ENCODE assay signal across 8 cellular contexts in genomic region chr12:56338643-56339422, GRCh38.
A peak's percentile ranks its signal among the peaks of the same experiment; 100 is the strongest.
DNase-seq lines count a peak whose midpoint lies in the region; ATAC-seq lines count a peak whose summit lies in the region.

TSS of gene IL23A (plus strand) at chr12:56338884. CDS start at chr12:56339045, 161 bp downstream.

- H3K9me3 Mint-ChIP-seq in activated naive CD8-positive, alpha-beta T cell treated with anti-CD3 and anti-CD28 coated beads, Interleukin-2, amount 50 U/mL, for 24 hours = no peaks in the 10 kb centered on the region

- H3K4me1 Mint-ChIP-seq in activated naive CD8-positive, alpha-beta T cell treated with anti-CD3 and anti-CD28 coated beads, Interleukin-2, amount 50 U/mL, for 24 hours = peaks cover 50% of the 10 kb centered on the region

- peak; percentile 88 for ATAC-seq in activated naive CD8-positive, alpha-beta T cell treated with anti-CD3 and anti-CD28 coated beads, Interleukin-2, amount 50 U/mL, for 24 hours
- no peak for ATAC-seq in GM18520 (IDR thresholded peaks at IDR 0.05; ENCODE audit: unreplicated experiment)
- ATAC-seq in HG02884 (IDR thresholded peaks at IDR 0.05; ENCODE audit: unreplicated experiment) = no peak

- peak within 1 kb of the TSS; percentile 97 for H3K27ac Mint-ChIP-seq in activated naive CD8-positive, alpha-beta T cell treated with anti-CD3 and anti-CD28 coated beads, Interleukin-2, amount 50 U/mL, for 24 hours

- H3K4me3 Mint-ChIP-seq in activated naive CD8-positive, alpha-beta T cell treated with anti-CD3 and anti-CD28 coated beads, Interleukin-2, amount 50 U/mL, for 24 hours = peak within 1 kb of the TSS; percentile 90

- H3K36me3 Mint-ChIP-seq in activated naive CD8-positive, alpha-beta T cell treated with anti-CD3 and anti-CD28 coated beads, Interleukin-2, amount 50 U/mL, for 24 hours (ENCODE audit: low read depth) = peaks cover 26% of the 10 kb centered on the region

- H3K27me3 Mint-ChIP-seq in activated naive CD8-positive, alpha-beta T cell treated with anti-CD3 and anti-CD28 coated beads, Interleukin-2, amount 50 U/mL, for 24 hours = no peaks in the 10 kb centered on the region

- DNase-seq in NCI-H748 (lab: John Stamatoyannopoulos, UW; ENCODE audit: unreplicated experiment) = peak; percentile 24
- DNase-seq in NCI-H748 treated with DMSO at 0.1 percent for 48 hours (lab: John Stamatoyannopoulos, UW) = no peak
- peak; percentile 92 for DNase-seq in SW480 (ENCODE audit: low spot score)
- peak; percentile 86 for DNase-seq in activated naive CD8-positive, alpha-beta T cell treated with anti-CD3 and anti-CD28 coated beads, Interleukin-2, amount 50 U/mL, for 24 hours
- DNase-seq in non-pigmented ciliary epithelial cell (ENCODE audit: low read depth) = peak; percentile 23
- no peak for DNase-seq in NCI-H1694 (lab: John Stamatoyannopoulos, UW)

Comparison
In these comparisons a context has a peak if more than half of its experiments do, and no peak if none do; other contexts are left out.
1. DNase-seq: peak in NCI-H748 (single experiment), SW480 (single experiment), activated naive CD8-positive, alpha-beta T cell treated with anti-CD3 and anti-CD28 coated beads, Interleukin-2, amount 50 U/mL, for 24 hours (single experiment) and non-pigmented ciliary epithelial cell (single experiment); none in NCI-H748 treated with DMSO at 0.1 percent for 48 hours (single experiment) and NCI-H1694 (single experiment).